1 cellular context compared by ENCODE assay signal in genomic region chr20:62755817-62756724, GRCh38.
TF ChIP-seq lines count a peak whose summit lies in the region.

No MANE protein-coding gene starts in this region.

TF ChIP-seq in SK-N-SH treated with all-trans-retinoic acid at 6 μM for 48 hours, 23 proteins besides CTCF, POLR2A, EP300 and RAD21 (continued from another document):
- TF ChIP-seq PATZ1 (CRISPR knock-in tag; IDR thresholded peaks at IDR 0.05; ENCODE audit: borderline replicate concordance) (no peak), POU6F1 (CRISPR knock-in tag; IDR thresholded peaks at IDR 0.05; ENCODE audit: borderline replicate concordance, low read depth) (no peak), BACH2 (CRISPR knock-in tag; IDR thresholded peaks at IDR 0.05; ENCODE audit: borderline replicate concordance) (no peak)
